In genomic region chr1:6446665-6447015, GRCh38 we compare ENCODE assay signal across 16 cellular contexts. TPM values are rescaled to one million over a fixed set of nuclear protein-coding genes. Genes with fewer than 3 reads are reported as not detected.
DNase-seq lines count a peak whose midpoint lies in the region; TF ChIP-seq lines count a peak whose summit lies in the region.
"Had no signal": no experiment of that assay in that cellular context is flagged by ENCODE, and none has a peak within 500 bp of the region (broad histone marks: within the 10 kb centered on the region; RNA-seq: fewer than 3 reads in every experiment).

No MANE protein-coding gene starts in this region.

- 58 to 95% (median 64%) methylated on average over 3 to 4 of the region's 4 CpGs for WGBS in stomach, 5 donors

- H3K4me1 ChIP-seq in iPS-18a (ENCODE audit: control insufficient read depth, low read depth, low read length) (peaks cover 10% of the 10 kb centered on the region), stomach (peaks cover 24 to 47% (median 39%) of the 10 kb centered on the region in 4 donors)

- no peak overlapping the region for H3K27ac Mint-ChIP-seq in activated naive CD4-positive, alpha-beta T cell treated with anti-CD3 and anti-CD28 coated beads, Interleukin-2, amount 50 U/mL, for 24 hours
- H3K27ac Mint-ChIP-seq: activated naive CD8-positive, alpha-beta T cell treated with anti-CD3 and anti-CD28 coated beads, Interleukin-2, amount 50 U/mL, for 24 hours; IgD-negative memory B cell had no signal

- DNase-seq in activated naive CD4-positive, alpha-beta T cell treated with Interleukin-2 at 50 U/mL for 16 hours = no peak
- DNase-seq in stomach (no peak), NCI-H1417 (lab: John Stamatoyannopoulos, UW) (no peak), foreskin melanocyte (no peak)
- DNase-seq: 8988T; activated CD4-positive, CD25-positive, alpha-beta regulatory T cell treated with anti-CD3 and anti-CD28 coated beads, Interleukin-2, amount 50 U/mL, for 72 hours; activated naive CD8-positive, alpha-beta T cell treated with anti-CD3 and anti-CD28 coated beads, Interleukin-2, amount 50 U/mL, for 24 hours; activated T-cell treated with anti-CD3 and anti-CD28 coated beads for 4 hours; mesenchymal stem cell; Peyer's patch; SW 1271 had no signal

- peaks cover 21% of the 10 kb centered on the region for H3K4me1 Mint-ChIP-seq in activated naive CD4-positive, alpha-beta T cell treated with anti-CD3 and anti-CD28 coated beads, Interleukin-2, amount 50 U/mL, for 24 hours

- H3K27me3 ChIP-seq in iPS-18a (ENCODE audit: control insufficient read depth, insufficient read depth, low read length) (peaks cover 5% of the 10 kb centered on the region), stomach (peaks cover 13 to 89% (median 53%) of the 10 kb centered on the region in 3 donors)

- peaks cover 23% of the 10 kb centered on the region for H3K27me3 Mint-ChIP-seq in activated naive CD4-positive, alpha-beta T cell treated with anti-CD3 and anti-CD28 coated beads, Interleukin-2, amount 50 U/mL, for 24 hours

- no peaks in the 10 kb centered on the region for H3K9me3 Mint-ChIP-seq in activated naive CD4-positive, alpha-beta T cell treated with anti-CD3 and anti-CD28 coated beads, Interleukin-2, amount 50 U/mL, for 24 hours
- H3K9me3 Mint-ChIP-seq: activated naive CD8-positive, alpha-beta T cell treated with anti-CD3 and anti-CD28 coated beads, Interleukin-2, amount 50 U/mL, for 24 hours had no signal

- H3K9me3 ChIP-seq in iPS-18a (ENCODE audit: control insufficient read depth, low read depth, low read length) (no peaks in the 10 kb centered on the region), stomach (no peaks in the 10 kb centered on the region)
- H3K9me3 ChIP-seq: Peyer's patch, thoracic aorta had no signal

- peak overlapping the region; percentile 38 for H3K9ac ChIP-seq in iPS-18a (ENCODE audit: low read length)

- H3K4me3 Mint-ChIP-seq in activated naive CD4-positive, alpha-beta T cell treated with anti-CD3 and anti-CD28 coated beads, Interleukin-2, amount 50 U/mL, for 24 hours = peak overlapping the region; percentile 30
- H3K4me3 Mint-ChIP-seq: activated naive CD8-positive, alpha-beta T cell treated with anti-CD3 and anti-CD28 coated beads, Interleukin-2, amount 50 U/mL, for 24 hours had no signal

- no peaks in the 10 kb centered on the region for H3K36me3 ChIP-seq in iPS-18a (ENCODE audit: control insufficient read depth, low read depth, low read length)
- H3K36me3 ChIP-seq in stomach = no peaks in the 10 kb centered on the region
- H3K36me3 ChIP-seq: Peyer's patch, thoracic aorta had no signal

- H3K4me3 ChIP-seq in iPS-18a (ENCODE audit: low read length) (peak overlapping the region; percentile 62), stomach (peak overlapping the region in 3 of 4 donors; percentile 11 to 42 (median 21))
- H3K4me3 ChIP-seq: thoracic aorta had no signal

- intact Hi-C loops in stomach (cut with DNase I; ENCODE audit: low total_unique reads) = no loop called here

- H3K27ac ChIP-seq in iPS-18a (ENCODE audit: low read length) = no peak overlapping the region
- H3K27ac ChIP-seq in stomach = no peak overlapping the region
- H3K27ac ChIP-seq: thoracic aorta had no signal

- no peak for TF ChIP-seq POLR2A in stomach (IDR thresholded peaks at IDR 0.05)

- no peaks in the 10 kb centered on the region for H3K36me3 Mint-ChIP-seq in activated naive CD4-positive, alpha-beta T cell treated with anti-CD3 and anti-CD28 coated beads, Interleukin-2, amount 50 U/mL, for 24 hours
- H3K36me3 Mint-ChIP-seq: IgD-negative memory B cell had no signal

- no peak for TF ChIP-seq EP300 in stomach (IDR thresholded peaks at IDR 0.05)

- no peak for TF ChIP-seq CTCF in stomach (IDR thresholded peaks at IDR 0.05)

RNA-seq across cellular contexts. Expression of gene TNFRSF25, which starts 19.3 kb away (rescaled TPM):
- 100 to 1,000 TPM in 1 of 5 donors, 10 to 100 TPM in 2, 1 to 10 TPM in 2; 6.1 to 215 (median 21.4) TPM for total RNA-seq in stomach
- polyA plus RNA-seq in stomach = 10 to 100 TPM in 1 of 3 donors, 1 to 10 TPM in 2; 2.7 to 41.6 (median 2.9) TPM

RNA-seq across cellular contexts. Expression of gene ESPN, which starts 22.1 kb away (rescaled TPM):
- total RNA-seq in stomach = 10 to 100 TPM in 1 of 5 donors, 1 to 10 TPM in 2, not detected in 2; 1.8 to 68.4 (median 4.9) TPM
- polyA plus RNA-seq in stomach = 10 to 100 TPM in 1 of 3 donors, 1 to 10 TPM in 2; 1.5 to 18.0 (median 4.7) TPM
- total RNA-seq: osteocyte, thoracic aorta had no signal
- polyA plus RNA-seq: IgD-negative memory B cell had no signal

RNA-seq across cellular contexts. Expression of gene HES2, which starts 26.9 kb away (rescaled TPM):
- total RNA-seq in stomach = 100 to 1,000 TPM in 1 of 5 donors, not detected in 4; 231 TPM
- 10 to 100 TPM in 1 of 3 donors, not detected in 2; 18.4 TPM for polyA plus RNA-seq in stomach
- total RNA-seq: osteocyte, thoracic aorta had no signal
- polyA plus RNA-seq: IgD-negative memory B cell had no signal

RNA-seq across cellular contexts. Expression of gene PLEKHG5, which starts 44.8 kb away (rescaled TPM):
- total RNA-seq in stomach = 10 to 100 TPM in 2 of 5 donors, 1 to 10 TPM in 3; 4.9 to 58.8 (median 9.8) TPM
- 1 to 10 TPM; 1.4 to 7.2 (median 1.8) TPM for polyA plus RNA-seq in stomach
- polyA plus RNA-seq: IgD-negative memory B cell had no signal

RNA-seq across cellular contexts. Expression of gene ACOT7, which starts 53.1 kb away (rescaled TPM):
- 10 to 100 TPM in 3 of 5 donors, 1 to 10 TPM in 1, not detected in 1; 9.4 to 69.8 (median 22.6) TPM for total RNA-seq in stomach
- 10 to 100 TPM; 17.7 to 26.3 (median 19.4) TPM for polyA plus RNA-seq in stomach
